In genomic region chr4:177490769-177491168, GRCh38 we compare ENCODE assay signal across 11 cellular contexts.
"Had no signal": no experiment of that assay in that cellular context is flagged by ENCODE, and none has a peak within 500 bp of the region (broad histone marks: within the 10 kb centered on the region; RNA-seq: fewer than 3 reads in every experiment).

No MANE protein-coding gene starts in this region.

- H3K36me3 ChIP-seq: HAP-1 had no signal

- H2AFZ ChIP-seq: GM23338 had no signal

- DNase-seq: GM23248, GOT3, H7, H9, HCEC 1CT, HFFc6 had no signal

- H3K9me3 ChIP-seq: HAP-1 had no signal

- H3K4me3 ChIP-seq: GM23248, GM23338, HAP-1 had no signal

- H3K9ac ChIP-seq: GM23248 had no signal

- ATAC-seq: GM23338, HCT116 had no signal

- H3K4me2 ChIP-seq: GM23338 had no signal

- FAIRE-seq: H1, H54 had no signal
